9 cellular contexts compared by ENCODE assay signal in the genomic region with DNA sequence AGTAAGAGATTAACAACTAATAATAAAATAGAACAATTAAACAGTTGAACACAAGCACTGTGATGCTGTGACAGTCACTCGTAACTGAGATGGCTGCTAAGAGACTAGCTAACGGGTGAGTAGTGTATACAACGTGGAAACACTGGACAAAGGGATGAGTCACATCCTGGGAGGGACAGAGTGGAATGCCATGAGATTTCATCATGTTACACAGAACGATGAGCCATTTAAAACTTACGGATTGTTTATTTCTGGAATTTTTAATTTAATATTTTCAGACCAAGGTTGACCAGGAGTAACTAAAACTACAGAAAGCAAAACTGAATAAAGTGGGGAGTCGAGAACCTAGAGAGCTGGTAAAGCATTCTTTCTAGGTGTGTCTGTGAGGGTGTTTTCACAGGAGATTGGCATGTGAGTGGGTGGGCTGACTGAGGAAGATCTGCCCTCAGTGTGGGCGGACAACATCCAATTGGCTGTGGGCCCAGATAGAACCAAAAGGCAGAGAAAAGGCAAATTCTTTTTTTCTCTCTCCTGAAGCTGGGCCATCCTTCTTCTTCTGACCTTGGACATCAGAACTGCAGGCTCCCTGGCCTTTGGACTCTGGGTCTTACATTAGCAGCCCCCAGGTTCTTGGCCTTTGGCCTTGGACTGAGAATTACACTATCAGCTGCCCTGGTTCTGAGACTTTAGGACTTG. TPM values are rescaled to one million over a fixed set of nuclear protein-coding genes. Genes with fewer than 3 reads are reported as not detected.
DNase-seq lines count a peak whose midpoint lies in the region; ATAC-seq, FAIRE-seq and TF ChIP-seq lines count a peak whose summit lies in the region.
"Had no signal": no experiment of that assay in that cellular context is flagged by ENCODE, and none has a peak within 500 bp of the region (broad histone marks: within the 10 kb centered on the region; RNA-seq: fewer than 3 reads in every experiment).

No MANE protein-coding gene starts in this region.

- H3K4me1 Mint-ChIP-seq in activated T-cell treated with anti-CD3 and anti-CD28 coated beads, Interleukin-2, amount 50 U/mL, for 24 hours (ENCODE audit: low read depth): peaks cover 52% of the 10 kb centered on the region

- DNase-seq in GM04503 (ENCODE audit: low read depth) (peak; percentile 96), HTR-8/SVneo (ENCODE audit: insufficient read length, low spot score) (peak; percentile 84), foreskin keratinocyte (peak; percentile 94 to 98), retinal pigment epithelial cell (ENCODE audit: low read depth) (peak; percentile 79), DMS79 (lab: John Stamatoyannopoulos, UW) (no peak), H7 (no peak)
- DNase-seq in activated T-cell treated with anti-CD3 and anti-CD28 coated beads, Interleukin-2, amount 50 U/mL, for 24 hours: no peak

- peak overlapping the region; percentile 52 for H3K4me3 Mint-ChIP-seq in activated T-cell treated with anti-CD3 and anti-CD28 coated beads, Interleukin-2, amount 50 U/mL, for 24 hours

- H3K36me3 Mint-ChIP-seq in activated T-cell treated with anti-CD3 and anti-CD28 coated beads, Interleukin-2, amount 50 U/mL, for 24 hours (ENCODE audit: low read depth): no peaks in the 10 kb centered on the region

- no peaks in the 10 kb centered on the region for H3K36me3 ChIP-seq in H7 (replicated peaks; ENCODE audit: control insufficient read depth, insufficient read depth, low read length)
- H3K36me3 ChIP-seq: cardiac muscle cell had no signal

- no peaks in the 10 kb centered on the region for H3K9me3 Mint-ChIP-seq in activated T-cell treated with anti-CD3 and anti-CD28 coated beads, Interleukin-2, amount 50 U/mL, for 24 hours

- no peaks in the 10 kb centered on the region for H3K27me3 Mint-ChIP-seq in activated T-cell treated with anti-CD3 and anti-CD28 coated beads, Interleukin-2, amount 50 U/mL, for 24 hours

- no peaks in the 10 kb centered on the region for H3K27me3 ChIP-seq in foreskin keratinocyte
- no peaks in the 10 kb centered on the region for H3K27me3 ChIP-seq in H7 (ENCODE audit: control insufficient read depth, insufficient read depth, low read length)
- H3K27me3 ChIP-seq: cardiac muscle cell had no signal

- FAIRE-seq in HTR-8/SVneo (lab: Jason Lieb, UNC): peak; percentile 93

- peak overlapping the region; percentile 5 for H3K4me3 ChIP-seq in retinal pigment epithelial cell (ENCODE audit: low read length)
- H3K4me3 ChIP-seq in H7 (ENCODE audit: insufficient read depth, low read depth, low read length): no peak overlapping the region
- H3K4me3 ChIP-seq: cardiac muscle cell had no signal

- peak overlapping the region; percentile 91 for H3K27ac Mint-ChIP-seq in activated T-cell treated with anti-CD3 and anti-CD28 coated beads, Interleukin-2, amount 50 U/mL, for 24 hours

- peak; percentile 52 for ATAC-seq in GM21515 (IDR thresholded peaks at IDR 0.05; ENCODE audit: unreplicated experiment)
- peak; percentile 96 for ATAC-seq in foreskin keratinocyte

- TF ChIP-seq CTCF in foreskin keratinocyte (conservative IDR thresholded peaks at IDR 0.05) (no peak), retinal pigment epithelial cell (conservative IDR thresholded peaks at IDR 0.05; ENCODE audit: low read depth, low read length) (no peak)

- peaks cover 30% of the 10 kb centered on the region for H3K4me1 ChIP-seq in foreskin keratinocyte

- H3K27ac ChIP-seq in foreskin keratinocyte: peak overlapping the region; percentile 96
- H3K27ac ChIP-seq: cardiac muscle cell had no signal

RNA-seq across cellular contexts. Expression of gene TMSB10, which starts 14.6 kb away (rescaled TPM):
- total RNA-seq in foreskin keratinocyte: 7,809 and 8,573 TPM in 2 replicates
- 12,196 and 12,994 TPM in 2 replicates for polyA plus RNA-seq in foreskin keratinocyte
- total RNA-seq in H7 (2014; rRNA removed; shearing (Covaris generic)): 1,705 and 2,421 TPM in 2 replicates

RNA-seq across cellular contexts. Expression of gene TRABD2A, which starts 39.1 kb away (rescaled TPM):
- 1.1 and 1.5 TPM in 2 replicates for total RNA-seq in foreskin keratinocyte
- 0.45 and 1.6 TPM in 2 replicates for polyA plus RNA-seq in foreskin keratinocyte
- 4.2 and 7.6 TPM in 2 replicates for total RNA-seq in H7 (2014; rRNA removed; shearing (Covaris generic))
- total RNA-seq: cardiac muscle cell had no signal
- polyA plus RNA-seq: cardiac muscle cell had no signal

RNA-seq across cellular contexts. Expression of gene KCMF1, which starts 50.9 kb away (rescaled TPM):
- 67.3 and 68.2 TPM in 2 replicates for total RNA-seq in foreskin keratinocyte
- polyA plus RNA-seq in foreskin keratinocyte: 37.8 and 42.1 TPM in 2 replicates
- 108 and 138 TPM in 2 replicates for total RNA-seq in H7 (2014; rRNA removed; shearing (Covaris generic))

Comparison
In these comparisons a context has a peak if more than half of its experiments do, and no peak if none do; other contexts are left out.
1. DNase-seq: peak in GM04503 (single experiment), HTR-8/SVneo (single experiment), foreskin keratinocyte (2 of 2) and retinal pigment epithelial cell (single experiment); none in activated T-cell treated with anti-CD3 and anti-CD28 coated beads, Interleukin-2, amount 50 U/mL, for 24 hours (single experiment), DMS79 (single experiment) and H7 (single experiment).